ENCODE assay signal across 8 cellular contexts in the genomic region with DNA sequence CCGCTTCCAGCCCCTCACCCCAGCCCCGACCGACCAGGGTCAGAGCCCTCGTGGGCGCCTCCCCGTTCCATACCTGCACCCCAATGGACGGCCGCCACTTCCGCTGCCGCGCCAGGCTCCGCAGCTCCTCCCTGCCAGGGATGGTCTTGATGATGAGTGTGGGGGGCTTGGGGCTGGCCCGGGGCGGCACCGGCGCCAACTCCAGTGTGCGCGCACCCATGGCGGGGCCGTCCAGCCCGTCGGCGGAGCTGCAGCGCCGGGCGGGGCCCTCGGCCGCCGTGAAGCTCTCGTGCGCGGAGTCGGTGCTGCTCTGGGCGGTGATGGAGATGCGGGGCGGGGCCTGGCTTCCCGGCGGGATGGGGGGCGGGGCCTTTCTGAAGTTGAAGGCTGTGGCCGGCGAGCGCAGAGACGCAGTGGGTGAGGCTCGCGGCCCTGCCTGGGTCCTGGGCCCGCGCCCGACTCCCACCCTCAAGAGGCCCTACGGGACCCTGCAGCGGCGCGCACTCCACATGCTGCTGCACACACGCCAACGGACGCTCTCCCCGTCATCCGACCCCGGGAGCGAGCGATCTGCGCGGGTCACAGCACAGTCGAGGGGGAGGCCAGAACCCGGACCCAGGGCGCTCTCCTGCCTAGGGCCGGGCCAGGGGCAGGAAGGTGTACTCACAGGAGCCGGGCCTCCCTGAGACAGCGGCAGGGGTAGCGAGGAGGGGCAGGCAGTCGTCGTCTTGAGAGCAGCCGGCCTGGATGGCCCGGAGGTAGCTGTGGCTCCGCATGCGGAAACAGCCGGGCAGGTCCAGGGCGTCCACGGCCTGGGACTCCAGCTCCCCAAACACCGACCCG. TPM values are rescaled to one million over a fixed set of nuclear protein-coding genes. Genes with fewer than 3 reads are reported as not detected.
DNase-seq lines count a peak whose midpoint lies in the region; ATAC-seq and TF ChIP-seq lines count a peak whose summit lies in the region.

No MANE protein-coding gene starts in this region.

- CTCF ChIA-PET in OCI-LY7 (lab: Charles Lee; ENCODE audit: unreplicated experiment) = no interaction called here

- H3K36me3 ChIP-seq in hepatocyte (replicated peaks; ENCODE audit: insufficient read depth, low read depth) (no peaks in the 10 kb centered on the region), OCI-LY7 (ENCODE audit: insufficient read depth, low read length) (no peaks in the 10 kb centered on the region)

- H4K20me1 ChIP-seq in hepatocyte (ENCODE audit: insufficient read depth, poor library complexity, severe bottlenecking) = no peaks in the 10 kb centered on the region
- H4K20me1 ChIP-seq in OCI-LY7 (ENCODE audit: insufficient read depth, low read length) = no peaks in the 10 kb centered on the region

- H3K4me3 ChIP-seq in hepatocyte = no peak overlapping the region
- H3K4me3 ChIP-seq in OCI-LY7 (ENCODE audit: low read depth, low read length, poor library complexity, severe bottlenecking) = no peak overlapping the region

- H3K4me1 ChIP-seq in hepatocyte (ENCODE audit: insufficient read depth) (no peaks in the 10 kb centered on the region), OCI-LY7 (ENCODE audit: insufficient read depth, low read length, poor library complexity, severe bottlenecking) (no peaks in the 10 kb centered on the region)

- intact Hi-C loops in OCI-LY7 (cut with micrococcal nuclease; ENCODE audit: unreplicated experiment) = no loop called here

- H3K9me2 ChIP-seq in hepatocyte (replicated peaks; ENCODE audit: insufficient read depth) (no peaks in the 10 kb centered on the region), OCI-LY7 (ENCODE audit: insufficient read depth, low read length) (no peaks in the 10 kb centered on the region)

- H3K27me3 ChIP-seq in hepatocyte = peaks cover 43% of the 10 kb centered on the region

- H3K27ac ChIP-seq in hepatocyte (no peak overlapping the region), OCI-LY7 (ENCODE audit: low read depth, low read length, poor library complexity, severe bottlenecking) (no peak overlapping the region)

- H3K4me2 ChIP-seq in hepatocyte (peak overlapping the region; percentile 83), OCI-LY7 (ENCODE audit: low read length) (no peak overlapping the region)

- POLR2A ChIA-PET in OCI-LY7 (lab: Charles Lee) = no interaction called here

- DNase-seq in NCI-H1105 (lab: John Stamatoyannopoulos, UW) = peak; percentile 72
- peak; percentile 21 for DNase-seq in activated effector memory CD4-positive, alpha-beta T cell treated with Interleukin-2 at 50 U/mL for 16 hours
- DNase-seq in hepatocyte (ENCODE audit: low spot score) = peak; percentile 65
- DNase-seq in stimulated activated CD4-positive, alpha-beta T cell treated with anti-CD3 and anti-CD28 coated beads, Interleukin-12 subunit alpha, Interleukin-12 subunit beta, amount 100 ng/mL, for 48 hours (ENCODE audit: low read depth in 2 of 3, low spot score in 1 of 3) = peak; percentile 28 to 65 (median 43)
- DNase-seq in NAMALWA (ENCODE audit: low spot score) = no peak
- no peak for DNase-seq in DMS114 treated with DMSO at 0.1 percent for 48 hours (lab: John Stamatoyannopoulos, UW; ENCODE audit: unreplicated experiment)
- DNase-seq in OCI-LY7 (ENCODE audit: low spot score) = no peak

- H3K79me2 ChIP-seq in hepatocyte (no peaks in the 10 kb centered on the region), OCI-LY7 (ENCODE audit: insufficient read depth, low read depth, low read length) (no peaks in the 10 kb centered on the region)

- H2AFZ ChIP-seq in hepatocyte (peak overlapping the region; percentile 40), OCI-LY7 (ENCODE audit: low read length) (no peak overlapping the region)

- no peak for ATAC-seq in GM19452 (IDR thresholded peaks at IDR 0.05; ENCODE audit: unreplicated experiment)

- H3K9me3 ChIP-seq in hepatocyte (ENCODE audit: low read depth) (no peaks in the 10 kb centered on the region), OCI-LY7 (ENCODE audit: low read length) (0 out of 2 replicates have a peak, but pooled peaks cover 5% of the 10 kb centered on the region)

- BruUV-seq in OCI-LY7 (replicated peaks; lab: Mats Ljungman, UMichigan) = no TSS peak

- no peak for TF ChIP-seq CTCF in hepatocyte (IDR thresholded peaks at IDR 0.05; ENCODE audit: poor library complexity)
- TF ChIP-seq CTCF in OCI-LY7 (conservative IDR thresholded peaks at IDR 0.05; ENCODE audit: low read length) = no peak

- WGBS in hepatocyte (ENCODE audit: low lambda C conversion rate, missing lambda C conversion rate) = 10% methylated on average over 59 of the region's 80 CpGs

RNA-seq across cellular contexts. Expression of gene SMIM12, which starts 26.1 kb away (rescaled TPM):
- total RNA-seq in hepatocyte (21.9 and 35.4 TPM in 2 replicates), OCI-LY7 (2022) (39.2 and 41.2 TPM in 2 replicates)
- polyA plus RNA-seq in hepatocyte = 51.9 and 53.8 TPM in 2 replicates
- total RNA-seq in OCI-LY7 (2014; rRNA removed; shearing (Covaris generic)) = 36.3 and 44.3 TPM in 2 replicates

RNA-seq across cellular contexts. Expression of gene DLGAP3, which starts 43.8 kb away (rescaled TPM):
- 0.04 and 0.33 TPM in 2 replicates for total RNA-seq in hepatocyte
- polyA plus RNA-seq in hepatocyte = 0.79 and 1.0 TPM in 2 replicates
- 0.47 and 0.64 TPM in 2 replicates for total RNA-seq in OCI-LY7 (2014; rRNA removed; shearing (Covaris generic))
- total RNA-seq in OCI-LY7 (2022) = 0.42 and 0.44 TPM in 2 replicates

Comparison
In these comparisons a context has a peak if more than half of its experiments do, and no peak if none do; other contexts are left out.
1. DNase-seq: peak in NCI-H1105 (single experiment), activated effector memory CD4-positive, alpha-beta T cell treated with Interleukin-2 at 50 U/mL for 16 hours (single experiment), hepatocyte (single experiment) and stimulated activated CD4-positive, alpha-beta T cell treated with anti-CD3 and anti-CD28 coated beads, Interleukin-12 subunit alpha, Interleukin-12 subunit beta, amount 100 ng/mL, for 48 hours (3 of 3); none in NAMALWA (single experiment), DMS114 treated with DMSO at 0.1 percent for 48 hours (single experiment) and OCI-LY7 (single experiment).